ENCODE assay signal across 1 cellular context in genomic region chr1:1411626-1412025, GRCh38.
TF ChIP-seq lines count a peak whose summit lies in the region.

No MANE protein-coding gene starts in this region.

TF ChIP-seq in K562, 482 proteins besides CTCF, POLR2A, EP300 and RAD21 (continues in another document):
- TF ChIP-seq TBP (optimal IDR thresholded peaks at IDR 0.05; ENCODE audit: low read depth, low read length) = no peak
- no peak for TF ChIP-seq ZNF384 (IDR thresholded peaks at IDR 0.05; ENCODE audit: low read depth, low read length)
- no peak for TF ChIP-seq AFF1 (IDR thresholded peaks at IDR 0.05; ENCODE audit: low read depth in 1 of 2, partially characterized antibody in 2 of 2)
- no peak for TF ChIP-seq ARNT (IDR thresholded peaks at IDR 0.05)
- no peak for TF ChIP-seq FOXK2 (conservative IDR thresholded peaks at IDR 0.05 in 1 of 2, IDR thresholded peaks at IDR 0.05 in 1 of 2; ENCODE audit: low read depth in 2 of 2)
- no peak for TF ChIP-seq NR4A1 (CRISPR knock-in tag; IDR thresholded peaks at IDR 0.05)
- no peak for TF ChIP-seq NR4A1 (tag; IDR thresholded peaks at IDR 0.05)
- TF ChIP-seq ZBTB33 (CRISPR knock-in tag; IDR thresholded peaks at IDR 0.05) = peak; percentile 87
- no peak for TF ChIP-seq COPS2 (conservative IDR thresholded peaks at IDR 0.05)
- TF ChIP-seq ZNF57 (CRISPR knock-in tag; IDR thresholded peaks at IDR 0.05) = peak; percentile 63; the same call in 1 of the 2 replicates
- no peak for TF ChIP-seq TOE1 (IDR thresholded peaks at IDR 0.05; ENCODE audit: borderline replicate concordance)
- TF ChIP-seq TOE1 (CRISPR knock-in tag; IDR thresholded peaks at IDR 0.05; ENCODE audit: borderline replicate concordance, low read depth) = no peak
- no peak for TF ChIP-seq JUND (IDR thresholded peaks at IDR 0.05; ENCODE audit: borderline replicate concordance, low read depth, low read length)
- TF ChIP-seq JUND (tag; IDR thresholded peaks at IDR 0.05; ENCODE audit: borderline replicate concordance, low read depth, low read length) = no peak
- no peak for TF ChIP-seq ZNF398 (CRISPR knock-in tag; IDR thresholded peaks at IDR 0.05)
- no peak for TF ChIP-seq FOXJ2 (tag; IDR thresholded peaks at IDR 0.05)
- no peak for TF ChIP-seq HINFP (tag; conservative IDR thresholded peaks at IDR 0.05; ENCODE audit: low read depth)
- TF ChIP-seq PHF20 (IDR thresholded peaks at IDR 0.05; ENCODE audit: partially characterized antibody) = no peak
- TF ChIP-seq SUPT5H (IDR thresholded peaks at IDR 0.05) = peak; percentile 14; the same call in 1 of the 2 replicates
- TF ChIP-seq TBL1XR1 (IDR thresholded peaks at IDR 0.05; ENCODE audit: low read length in 2 of 2) = no peak
- TF ChIP-seq PHTF2 (CRISPR knock-in tag; IDR thresholded peaks at IDR 0.05) = no peak
- no peak for TF ChIP-seq MAFK (IDR thresholded peaks at IDR 0.05; ENCODE audit: low read length)
- TF ChIP-seq JUNB (CRISPR knock-in tag; conservative IDR thresholded peaks at IDR 0.05) = no peak
- TF ChIP-seq CUX1 (CRISPR knock-in tag; IDR thresholded peaks at IDR 0.05) = no peak
- no peak for TF ChIP-seq ATF6 (CRISPR knock-in tag; IDR thresholded peaks at IDR 0.05)
- no peak for TF ChIP-seq SRF (CRISPR knock-in tag; IDR thresholded peaks at IDR 0.05)
- TF ChIP-seq POU5F1 (IDR thresholded peaks at IDR 0.05; ENCODE audit: borderline replicate concordance, low read depth, low read length, partially characterized antibody) = no peak
- no peak for TF ChIP-seq HDGF (IDR thresholded peaks at IDR 0.05)
- TF ChIP-seq PBX2 (CRISPR knock-in tag; IDR thresholded peaks at IDR 0.05; ENCODE audit: low read depth) = no peak
- no peak for TF ChIP-seq PBX2 (tag; conservative IDR thresholded peaks at IDR 0.05; ENCODE audit: low read depth)
- TF ChIP-seq ZNF324 (CRISPR knock-in tag; IDR thresholded peaks at IDR 0.05) = no peak
- no peak for TF ChIP-seq FOXA1 (IDR thresholded peaks at IDR 0.05; ENCODE audit: borderline replicate concordance)
- no peak for TF ChIP-seq MAX (CRISPR knock-in tag; IDR thresholded peaks at IDR 0.05)
- TF ChIP-seq RBFOX2 (IDR thresholded peaks at IDR 0.05; ENCODE audit: low read depth, low read length) = 0 out of 2 replicates have a peak, but pooled peaks have one; percentile 7
- peak; percentile 62 for TF ChIP-seq POLR2G (IDR thresholded peaks at IDR 0.05; ENCODE audit: low read depth, low read length)
- TF ChIP-seq NFE2L1 (tag; IDR thresholded peaks at IDR 0.05; ENCODE audit: borderline replicate concordance, low read depth) = no peak
- no peak for TF ChIP-seq GTF2B (IDR thresholded peaks at IDR 0.05; ENCODE audit: extremely low read depth, insufficient read length)
- no peak for TF ChIP-seq ZNF184 (CRISPR knock-in tag; IDR thresholded peaks at IDR 0.05)
- TF ChIP-seq RBM22 (IDR thresholded peaks at IDR 0.05; ENCODE audit: low read depth, low read length, poor library complexity, severe bottlenecking) = no peak
